ENCODE assay signal across 8 cellular contexts in genomic region chr15:92832992-92833438, GRCh38.
DNase-seq lines count a peak whose midpoint lies in the region; ATAC-seq and TF ChIP-seq lines count a peak whose summit lies in the region.

No MANE protein-coding gene starts in this region.

- TF ChIP-seq RAD21 in SK-N-SH (IDR thresholded peaks at IDR 0.05; ENCODE audit: low read length) (no peak), liver (IDR thresholded peaks at IDR 0.05) (no peak)

- no peaks in the 10 kb centered on the region for H3K9me3 ChIP-seq in SK-N-SH
- no peaks in the 10 kb centered on the region for H3K9me3 ChIP-seq in liver (ENCODE audit: control insufficient read depth in 4 of 4, low read length in 3 of 4)
- H3K9me3 ChIP-seq in suprapubic skin, result no peaks in the 10 kb centered on the region

- 82% methylated on average over 5 of the region's 5 CpGs for WGBS in SK-N-SH (ENCODE audit: low lambda C conversion rate)
- WGBS in liver, result 78% methylated on average over 5 of the region's 5 CpGs
- WGBS in suprapubic skin, result 65% methylated on average over 5 of the region's 5 CpGs

- H3K27me3 ChIP-seq in SK-N-SH (ENCODE audit: insufficient read depth) (no peaks in the 10 kb centered on the region), liver (ENCODE audit: control insufficient read depth in 4 of 4, insufficient read depth in 4 of 4, low read length in 3 of 4) (no peaks in the 10 kb centered on the region), suprapubic skin (no peaks in the 10 kb centered on the region)

- H3K9me2 ChIP-seq in SK-N-SH, result no peaks in the 10 kb centered on the region

- no peaks in the 10 kb centered on the region for H4K20me1 ChIP-seq in SK-N-SH (ENCODE audit: insufficient read depth)

- H2AFZ ChIP-seq in SK-N-SH (ENCODE audit: low read depth), result peak overlapping the region; percentile 79

- H3K4me3 Mint-ChIP-seq in activated naive CD8-positive, alpha-beta T cell treated with anti-CD3 and anti-CD28 coated beads for 36 hours, result peak overlapping the region; percentile 68

- TF ChIP-seq CTCF in SK-N-SH (IDR thresholded peaks at IDR 0.05), result no peak
- no peak for TF ChIP-seq CTCF in liver (IDR thresholded peaks at IDR 0.05; ENCODE audit: low read depth, low read length, missing input control)
- no peak for TF ChIP-seq CTCF in suprapubic skin (IDR thresholded peaks at IDR 0.05)

- DNase-seq in SK-N-SH (no peak), suprapubic skin (ENCODE audit: low spot score in 2 of 2) (no peak), NCI-H2196 (lab: John Stamatoyannopoulos, UW; ENCODE audit: unreplicated experiment) (no peak), NCI-H69 (lab: John Stamatoyannopoulos, UW) (no peak), NCI-H2196 treated with DMSO at 0.1 percent for 48 hours (lab: John Stamatoyannopoulos, UW; ENCODE audit: unreplicated experiment) (no peak)
- no peak for DNase-seq in activated naive CD8-positive, alpha-beta T cell treated with anti-CD3 and anti-CD28 coated beads for 36 hours

- H3K4me1 ChIP-seq in SK-N-SH (ENCODE audit: control insufficient read depth in 1 of 2, insufficient read depth in 2 of 2, low read depth in 1 of 2, low read length in 1 of 2) (peaks cover 16 to 26% of the 10 kb centered on the region in 2 experiments), liver (ENCODE audit: control insufficient read depth in 4 of 4, insufficient read depth in 4 of 4, low read length in 3 of 4) (peaks cover 2 to 15% (median 10%) of the 10 kb centered on the region in 4 donors), suprapubic skin (peaks cover 38% of the 10 kb centered on the region)

- no peaks in the 10 kb centered on the region for H3K9me3 Mint-ChIP-seq in activated naive CD8-positive, alpha-beta T cell treated with anti-CD3 and anti-CD28 coated beads for 36 hours

- H3K9ac ChIP-seq in SK-N-SH, result peak overlapping the region; percentile 60; the same call in 1 of the 2 replicates
- peak overlapping the region in 1 of 2 donors; percentile 95 for H3K9ac ChIP-seq in liver (ENCODE audit: low read depth in 1 of 2, low read length in 2 of 2)

- no peaks in the 10 kb centered on the region for H3K27me3 Mint-ChIP-seq in activated naive CD8-positive, alpha-beta T cell treated with anti-CD3 and anti-CD28 coated beads for 36 hours

- H3F3A ChIP-seq in SK-N-SH (replicated peaks; ENCODE audit: insufficient read depth), result peaks cover 29% of the 10 kb centered on the region

- CTCF ChIA-PET in SK-N-SH (lab: Yijun Ruan, JAX), result interaction anchor here (2.1 kb wide), 1 partner anchor 13 kb away, joined by 10 read pairs; no protein-coding TSS in a partner anchor

- H3K36me3 Mint-ChIP-seq in activated naive CD8-positive, alpha-beta T cell treated with anti-CD3 and anti-CD28 coated beads for 36 hours, result no peaks in the 10 kb centered on the region

- no peaks in the 10 kb centered on the region for H3K79me2 ChIP-seq in SK-N-SH (ENCODE audit: insufficient read depth)

- TF ChIP-seq EP300 in SK-N-SH (IDR thresholded peaks at IDR 0.05; ENCODE audit: borderline replicate concordance in 1 of 2, low read depth in 1 of 2, low read length in 1 of 2), result no peak
- TF ChIP-seq EP300 in suprapubic skin (IDR thresholded peaks at IDR 0.05), result no peak

- POLR2A ChIA-PET in SK-N-SH (lab: Yijun Ruan, JAX), result interaction anchor here (1.6 to 4.3 kb wide), 2 partner anchors 11 to 50 kb away, joined by 6 to 50 read pairs; no protein-coding TSS in a partner anchor

- H3K27ac ChIP-seq in SK-N-SH (ENCODE audit: low read depth in 2 of 2, low read length in 1 of 2) (peak overlapping the region; percentile 88 to 94), liver (ENCODE audit: low read depth in 1 of 2, low read length in 2 of 2) (peak overlapping the region; percentile 80 to 88), suprapubic skin (peak overlapping the region; percentile 95)

- H3K4me2 ChIP-seq in SK-N-SH, result peak overlapping the region; percentile 78

- H3K4me3 ChIP-seq in SK-N-SH (ENCODE audit: low read depth in 2 of 2, low read length in 1 of 2) (no peak overlapping the region; a peak in 1 of 4 replicates), liver (ENCODE audit: low read depth in 1 of 3, low read length in 3 of 3) (no peak overlapping the region), suprapubic skin (no peak overlapping the region)

- ATAC-seq in SK-N-SH treated with all-trans-retinoic acid at 6 μM for 48 hours, result no peak

- peak overlapping the region; percentile 89 for H3K27ac Mint-ChIP-seq in activated naive CD8-positive, alpha-beta T cell treated with anti-CD3 and anti-CD28 coated beads for 36 hours

- peaks cover 61% of the 10 kb centered on the region for H3K4me1 Mint-ChIP-seq in activated naive CD8-positive, alpha-beta T cell treated with anti-CD3 and anti-CD28 coated beads for 36 hours

- no peak for TF ChIP-seq POLR2A in suprapubic skin (IDR thresholded peaks at IDR 0.05)

- H3K36me3 ChIP-seq in SK-N-SH (replicated peaks in 1 of 2; ENCODE audit: control insufficient read depth in 1 of 2, insufficient read depth in 2 of 2, low read length in 1 of 2) (no peaks in the 10 kb centered on the region), liver (ENCODE audit: control insufficient read depth in 4 of 4, insufficient read depth in 3 of 4, low read depth in 1 of 4, low read length in 3 of 4) (no peaks in the 10 kb centered on the region), suprapubic skin (no peaks in the 10 kb centered on the region)

TF ChIP-seq in SK-N-SH, 30 proteins besides CTCF, POLR2A, EP300 and RAD21 (continues in another document):
- TF ChIP-seq EZH2phosphoT487 (IDR thresholded peaks at IDR 0.05; ENCODE audit: borderline replicate concordance, low read depth) (no peak), ZBTB33 (IDR thresholded peaks at IDR 0.05; ENCODE audit: borderline replicate concordance, low read depth) (no peak), YY1 (IDR thresholded peaks at IDR 0.05; ENCODE audit: low read depth) (no peak)

TF ChIP-seq in SK-N-SH treated with all-trans-retinoic acid at 6 μM for 48 hours, 23 proteins besides CTCF, POLR2A, EP300 and RAD21 (continues in another document):
- TF ChIP-seq ZFP30 (CRISPR knock-in tag; IDR thresholded peaks at IDR 0.05) (no peak), TOX (CRISPR knock-in tag; IDR thresholded peaks at IDR 0.05; ENCODE audit: borderline replicate concordance) (no peak), ZNF565 (CRISPR knock-in tag; conservative IDR thresholded peaks at IDR 0.05; ENCODE audit: low read depth) (no peak), ZC3H10 (CRISPR knock-in tag; IDR thresholded peaks at IDR 0.05) (no peak)
- TF ChIP-seq, protein P1, sequence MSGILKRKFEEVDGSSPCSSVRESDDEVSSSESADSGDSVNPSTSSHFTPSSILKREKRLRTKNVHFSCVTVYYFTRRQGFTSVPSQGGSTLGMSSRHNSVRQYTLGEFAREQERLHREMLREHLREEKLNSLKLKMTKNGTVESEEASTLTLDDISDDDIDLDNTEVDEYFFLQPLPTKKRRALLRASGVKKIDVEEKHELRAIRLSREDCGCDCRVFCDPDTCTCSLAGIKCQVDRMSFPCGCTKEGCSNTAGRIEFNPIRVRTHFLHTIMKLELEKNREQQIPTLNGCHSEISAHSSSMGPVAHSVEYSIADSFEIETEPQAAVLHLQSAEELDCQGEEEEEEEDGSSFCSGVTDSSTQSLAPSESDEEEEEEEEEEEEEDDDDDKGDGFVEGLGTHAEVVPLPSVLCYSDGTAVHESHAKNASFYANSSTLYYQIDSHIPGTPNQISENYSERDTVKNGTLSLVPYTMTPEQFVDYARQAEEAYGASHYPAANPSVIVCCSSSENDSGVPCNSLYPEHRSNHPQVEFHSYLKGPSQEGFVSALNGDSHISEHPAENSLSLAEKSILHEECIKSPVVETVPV (CRISPR knock-in tag; IDR thresholded peaks at IDR 0.05), result no peak

TF ChIP-seq in liver, 16 proteins besides CTCF, POLR2A, EP300 and RAD21:
- TF ChIP-seq ATF3 (IDR thresholded peaks at IDR 0.05) (no peak), EGR1 (IDR thresholded peaks at IDR 0.05; ENCODE audit: low read depth in 2 of 2) (no peak), HNF4A (conservative IDR thresholded peaks at IDR 0.05) (no peak), GABPA (IDR thresholded peaks at IDR 0.05 in 1 of 2, conservative IDR thresholded peaks at IDR 0.05 in 1 of 2) (no peak)
